In genomic region chr4:87679449-87680169, GRCh38 we compare ENCODE assay signal across 8 cellular contexts. TPM values are rescaled to one million over a fixed set of nuclear protein-coding genes. Genes with fewer than 3 reads are reported as not detected.
DNase-seq lines count a peak whose midpoint lies in the region; ATAC-seq, FAIRE-seq and TF ChIP-seq lines count a peak whose summit lies in the region.

No MANE protein-coding gene starts in this region.

- no peak overlapping the region for H3K4me3 ChIP-seq in DND-41 (ENCODE audit: low read depth in 1 of 2, low read length in 2 of 2)
- H3K4me3 ChIP-seq in small intestine (ENCODE audit: low read depth in 1 of 2, low read length in 2 of 2) = no peak overlapping the region

- H3K9ac ChIP-seq in DND-41 (ENCODE audit: low read depth, low read length) = no peak overlapping the region

- peak overlapping the region in 4 of 5 experiments; percentile 6 to 61 (median 57) for H3K4me3 Mint-ChIP-seq in brain

- H3K27me3 Mint-ChIP-seq in brain = no peaks in the 10 kb centered on the region

- peaks cover 14% of the 10 kb centered on the region for H3K4me1 Mint-ChIP-seq in brain

- H4K20me1 ChIP-seq in DND-41 (ENCODE audit: insufficient read depth, low read length) = no peaks in the 10 kb centered on the region

- H3K27ac Mint-ChIP-seq in brain = peak overlapping the region in 3 of 5 experiments; percentile 81 to 84 (median 81)

- H3K27ac ChIP-seq in DND-41 (ENCODE audit: low read length) (no peak overlapping the region), small intestine (ENCODE audit: low read depth in 1 of 2, low read length in 1 of 2) (no peak overlapping the region)

- H3K79me2 ChIP-seq in DND-41 (ENCODE audit: insufficient read depth, low read length) = no peaks in the 10 kb centered on the region

- TF ChIP-seq CTCF in DND-41 (IDR thresholded peaks at IDR 0.05; ENCODE audit: borderline replicate concordance, extremely low read depth, low read length, poor library complexity, severe bottlenecking) (peak; percentile 76), brain (conservative IDR thresholded peaks at IDR 0.05) (peak; percentile 88 to 92)

- H3K27me3 ChIP-seq in DND-41 (ENCODE audit: insufficient read depth, low read length, poor library complexity) (peaks cover 10% of the 10 kb centered on the region), small intestine (ENCODE audit: control insufficient read depth in 2 of 2, insufficient read depth in 2 of 2, low read length in 2 of 2) (no peaks in the 10 kb centered on the region)

- H2AFZ ChIP-seq in DND-41 (ENCODE audit: low read depth, low read length) = no peak overlapping the region

- WGBS in small intestine, 3 donors = 31 to 38% (median 37%) methylated on average over 11 of the region's 11 CpGs

- H3K9me3 Mint-ChIP-seq in brain = peaks cover 5 to 20% (median 10%) of the 10 kb centered on the region in 5 experiments

- H3K36me3 ChIP-seq in DND-41 (ENCODE audit: insufficient read depth, low read length) (no peaks in the 10 kb centered on the region), small intestine (ENCODE audit: control insufficient read depth in 2 of 2, insufficient read depth in 2 of 2, low read length in 2 of 2) (no peaks in the 10 kb centered on the region)

- ATAC-seq in DND-41 (ENCODE audit: insufficient read depth, low read depth) = no peak
- ATAC-seq in HG02852 (IDR thresholded peaks at IDR 0.05; ENCODE audit: unreplicated experiment) = no peak
- no peak for ATAC-seq in GM21526 (IDR thresholded peaks at IDR 0.05; ENCODE audit: low FRiP score, unreplicated experiment)

- no peak for FAIRE-seq in small intestine (lab: Jason Lieb, UNC)

- no peaks in the 10 kb centered on the region for H3K36me3 Mint-ChIP-seq in brain

- DNase-seq in DND-41 = peak; percentile 35
- DNase-seq in HT1080 (ENCODE audit: low read depth) = peak; percentile 32
- DNase-seq in RPMI8226 = peak; percentile 32
- peak; percentile 70 for DNase-seq in iPS DF 19.7 (ENCODE audit: low read depth, low spot score)
- peak; percentile 12 for DNase-seq in small intestine

- H3K4me2 ChIP-seq in DND-41 (ENCODE audit: insufficient read depth, low read length) = no peak overlapping the region

- H3K9me3 ChIP-seq in DND-41 (ENCODE audit: insufficient read depth, low read length, severe bottlenecking) (no peaks in the 10 kb centered on the region), small intestine (ENCODE audit: control insufficient read depth, low read depth) (no peaks in the 10 kb centered on the region)

- H3K4me1 ChIP-seq in DND-41 (ENCODE audit: insufficient read depth, low read length) (no peaks in the 10 kb centered on the region), small intestine (ENCODE audit: control insufficient read depth in 2 of 2, insufficient read depth in 1 of 2, low read depth in 1 of 2, low read length in 1 of 2) (no peaks in the 10 kb centered on the region)

RNA-seq across cellular contexts. Expression of gene DMP1, which starts 29.5 kb away (rescaled TPM):
- total RNA-seq in HT1080 (2014; rRNA removed; shearing (Covaris generic)) = not detected in 2 replicates
- polyA plus RNA-seq in HT1080 (2015; cell fraction: cytosol; rRNA removed) = not detected in 2 replicates
- 0.06 TPM in 1 of 2 replicates, not detected in the other for polyA plus RNA-seq in HT1080 (2015; cell fraction: nucleus; rRNA removed)
- polyA plus RNA-seq in brain (ENCODE audit: insufficient read depth, low read depth, low replicate concordance) (not detected), small intestine (not detected)

Comparison
In these comparisons a context has a peak if more than half of its experiments do, and no peak if none do; other contexts are left out.
1. DNase-seq: peak in every context shown above with its lines; median percentile 70 in iPS DF 19.7; 35 in DND-41; 32 in HT1080; 32 in RPMI8226; 12 in small intestine.